8 cellular contexts compared by ENCODE assay signal in the genomic region with DNA sequence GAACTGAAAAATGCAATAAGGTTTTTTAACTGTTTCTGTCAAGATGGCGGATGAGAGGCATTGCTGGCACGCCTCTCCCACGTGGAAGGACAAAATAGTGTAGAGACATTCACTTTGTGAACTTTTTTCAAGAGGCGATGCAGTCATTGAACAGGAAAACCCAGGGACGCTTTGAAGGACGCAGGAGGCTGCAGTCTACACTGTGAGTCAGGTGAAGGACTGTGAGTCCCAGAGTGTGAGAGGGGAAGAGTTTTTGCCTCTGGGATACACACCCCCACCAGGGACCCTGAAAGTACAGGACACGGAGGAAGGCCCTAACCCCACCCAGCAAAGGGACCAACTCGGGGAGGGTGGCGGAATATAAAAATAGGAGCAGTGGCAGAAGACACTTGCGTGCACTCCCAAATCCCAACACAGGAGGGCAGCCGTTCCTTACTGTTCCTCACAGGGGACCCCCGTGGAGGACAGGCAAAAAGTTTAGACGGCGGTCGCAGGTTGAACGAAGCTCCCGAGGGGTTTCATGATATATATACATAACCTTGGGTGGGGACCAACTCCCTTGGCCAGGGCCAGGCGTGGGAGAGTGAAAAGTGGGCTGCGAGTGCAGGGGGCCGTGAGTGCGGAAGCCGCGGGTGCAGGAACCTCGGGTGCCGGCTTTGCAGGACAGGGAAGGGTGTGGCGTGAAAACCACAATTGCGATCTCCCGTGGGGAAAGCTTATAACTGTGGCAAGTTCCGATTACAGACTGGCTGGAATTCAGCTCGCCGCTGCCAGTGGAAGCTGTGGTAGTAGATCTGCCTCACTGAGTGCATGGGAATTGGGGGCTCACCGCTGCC.
A peak's percentile ranks its signal among the peaks of the same experiment; 100 is the strongest.
DNase-seq lines count a peak whose midpoint lies in the region; ATAC-seq and TF ChIP-seq lines count a peak whose summit lies in the region.

No MANE protein-coding gene starts in this region.

- H3K36me3 ChIP-seq in CD4-positive, alpha-beta memory T cell (ENCODE audit: insufficient read depth, low read length): no peaks in the 10 kb centered on the region
- H3K36me3 ChIP-seq in SU-DHL-6 (ENCODE audit: low read length) (no peaks in the 10 kb centered on the region), cardiac muscle cell (no peaks in the 10 kb centered on the region), prostate gland (no peaks in the 10 kb centered on the region), transverse colon (no peaks in the 10 kb centered on the region)

- in situ Hi-C loops in KBM-7 (cut with MboI; ENCODE audit: low pct_unique_long_range_greater_than_20kb, low sequenced_read_pairs) (loop anchor here (10.0 kb wide), 1 partner anchor 91 kb away; no protein-coding TSS in a partner anchor), transverse colon (cut with MboI; ENCODE audit: low pct_ligation_motif_present in 1 of 4, low pct_unique_long_range_greater_than_20kb in 1 of 4, low sequenced_read_pairs in 3 of 4) (loop anchor here (5.0 to 25.0 kb wide), 5 partner anchors 88 to 248 kb away; a partner anchor contains a TSS)

- TF ChIP-seq EP300 in transverse colon (IDR thresholded peaks at IDR 0.05; ENCODE audit: low read depth): no peak

- H3K4me1 Mint-ChIP-seq in CD4-positive, alpha-beta memory T cell: peaks cover 8 to 24% (median 17%) of the 10 kb centered on the region in 4 donors
- peaks cover 18% of the 10 kb centered on the region for H3K4me1 Mint-ChIP-seq in activated naive CD8-positive, alpha-beta T cell (ENCODE audit: low read depth)

- POLR2A ChIA-PET in CD4-positive, alpha-beta memory T cell (lab: Charles Lee; ENCODE audit: partially characterized antibody): interaction anchor here (1.4 to 2.9 kb wide), 2 partner anchors 98 to 108 kb away, joined by 4 to 8 read pairs; a partner anchor contains a TSS

- H3K79me2 ChIP-seq in SU-DHL-6 (ENCODE audit: insufficient read depth, low read length): no peaks in the 10 kb centered on the region

- H3K27ac Mint-ChIP-seq in CD4-positive, alpha-beta memory T cell: peak overlapping the region in 3 of 7 donors; percentile 14 to 82 (median 79)
- no peak overlapping the region for H3K27ac Mint-ChIP-seq in activated naive CD8-positive, alpha-beta T cell

- peak overlapping the region; percentile 66 to 89 (median 85) for H3K4me3 Mint-ChIP-seq in CD4-positive, alpha-beta memory T cell
- H3K4me3 Mint-ChIP-seq in activated naive CD8-positive, alpha-beta T cell: peak overlapping the region; percentile 85

- H3K4me3 ChIP-seq in CD4-positive, alpha-beta memory T cell (ENCODE audit: low read length in 2 of 2): peak overlapping the region in 1 of 2 donors; percentile 27
- H3K4me3 ChIP-seq in SU-DHL-6 (ENCODE audit: insufficient read depth, low read length, poor library complexity, severe bottlenecking) (no peak overlapping the region), cardiac muscle cell (no peak overlapping the region), prostate gland (no peak overlapping the region), transverse colon (peak overlapping the region in 1 of 4 donors; percentile 26)

- H3K9me3 ChIP-seq in CD4-positive, alpha-beta memory T cell (ENCODE audit: control insufficient read depth in 1 of 2, low read length in 2 of 2): no peaks in the 10 kb centered on the region
- H3K9me3 ChIP-seq in SU-DHL-6 (ENCODE audit: insufficient read depth, low read length) (no peaks in the 10 kb centered on the region), cardiac muscle cell (ENCODE audit: low read depth) (no peaks in the 10 kb centered on the region), prostate gland (no peaks in the 10 kb centered on the region), transverse colon (no peaks in the 10 kb centered on the region)

- DNase-seq in CD4-positive, alpha-beta memory T cell: peak; percentile 58 to 68 (median 65)
- DNase-seq in KBM-7 (peak; percentile 81), cardiac muscle cell (ENCODE audit: low read depth in 1 of 2, low spot score in 1 of 2) (peak; percentile 72 to 82), prostate gland (ENCODE audit: low spot score) (peak; percentile 46), transverse colon (peak; percentile 75)

- TF ChIP-seq POLR2A in prostate gland (IDR thresholded peaks at IDR 0.05): no peak
- TF ChIP-seq POLR2A in transverse colon (IDR thresholded peaks at IDR 0.05): no peak

- intact Hi-C loops in CD4-positive, alpha-beta memory T cell (cut with micrococcal nuclease): loop anchor here (1.0 kb wide), 1 partner anchor 90 kb away; no protein-coding TSS in a partner anchor
- intact Hi-C loops in prostate gland (cut with DNase I): loop anchor here (5.0 kb wide), 2 partner anchors 93 to 108 kb away; a partner anchor contains a TSS
- intact Hi-C loops in transverse colon (cut with DNase I; ENCODE audit: low total_unique reads): loop anchor here (1.0 kb wide), 1 partner anchor 93 kb away; no protein-coding TSS in a partner anchor

- no peak overlapping the region for H2AFZ ChIP-seq in SU-DHL-6 (ENCODE audit: low read depth, low read length, severe bottlenecking)

- H3K27me3 ChIP-seq in CD4-positive, alpha-beta memory T cell (ENCODE audit: insufficient read depth, low read length): no peaks in the 10 kb centered on the region
- H3K27me3 ChIP-seq in SU-DHL-6 (ENCODE audit: low read length) (no peaks in the 10 kb centered on the region), cardiac muscle cell (no peaks in the 10 kb centered on the region), prostate gland (replicated peaks; ENCODE audit: insufficient read depth) (no peaks in the 10 kb centered on the region), transverse colon (peaks cover 31% of the 10 kb centered on the region)

- H3F3A ChIP-seq in SU-DHL-6 (ENCODE audit: insufficient read depth): no peaks in the 10 kb centered on the region

- peaks cover 13 to 22% of the 10 kb centered on the region in 2 donors for H3K27me3 Mint-ChIP-seq in CD4-positive, alpha-beta memory T cell
- peaks cover 4% of the 10 kb centered on the region for H3K27me3 Mint-ChIP-seq in activated naive CD8-positive, alpha-beta T cell

- CTCF ChIA-PET in CD4-positive, alpha-beta memory T cell (lab: Charles Lee; ENCODE audit: partially characterized antibody): interaction anchor here (0.7 to 4.9 kb wide), 14 partner anchors 10 to 244 kb away, joined by 3 to 118 read pairs (median 4); a partner anchor contains a TSS

- 27% methylated on average over 32 of the region's 32 CpGs for WGBS in prostate gland
- WGBS in transverse colon (ENCODE audit: low coverage in 1 of 2), 2 donors: 20 to 40% methylated on average over 6 to 32 of the region's 32 CpGs

- H3K9me2 ChIP-seq in SU-DHL-6 (replicated peaks; ENCODE audit: insufficient read depth, low read length): no peaks in the 10 kb centered on the region

- H4K20me1 ChIP-seq in SU-DHL-6 (ENCODE audit: low read depth, low read length): no peaks in the 10 kb centered on the region

- no peaks in the 10 kb centered on the region for H3K36me3 Mint-ChIP-seq in CD4-positive, alpha-beta memory T cell
- peaks cover 2% of the 10 kb centered on the region for H3K36me3 Mint-ChIP-seq in activated naive CD8-positive, alpha-beta T cell

- no peak overlapping the region for H3K9ac ChIP-seq in SU-DHL-6 (ENCODE audit: low read length)

- TF ChIP-seq CTCF in SU-DHL-6 (IDR thresholded peaks at IDR 0.05; ENCODE audit: insufficient read depth, low read length, poor library complexity, severe bottlenecking): peak; percentile 58
- peak; percentile 76 for TF ChIP-seq CTCF in cardiac muscle cell (IDR thresholded peaks at IDR 0.05; ENCODE audit: low read depth, low read length)
- TF ChIP-seq CTCF in prostate gland (IDR thresholded peaks at IDR 0.05): peak; percentile 31 to 75 (median 64)
- TF ChIP-seq CTCF in transverse colon (IDR thresholded peaks at IDR 0.05): peak; percentile 71 to 80 (median 77)

- H3K27ac ChIP-seq in CD4-positive, alpha-beta memory T cell (ENCODE audit: low read depth, low read length): no peak overlapping the region
- no peak overlapping the region for H3K27ac ChIP-seq in SU-DHL-6 (ENCODE audit: low read depth, low read length)
- H3K27ac ChIP-seq in cardiac muscle cell: no peak overlapping the region
- H3K27ac ChIP-seq in prostate gland: no peak overlapping the region
- no peak overlapping the region for H3K27ac ChIP-seq in transverse colon

- H3K9me3 Mint-ChIP-seq in CD4-positive, alpha-beta memory T cell: peaks cover 0 to 2% (median 0%) of the 10 kb centered on the region in 8 donors
- H3K9me3 Mint-ChIP-seq in activated naive CD8-positive, alpha-beta T cell (ENCODE audit: low read depth): no peaks in the 10 kb centered on the region

- H3K4me1 ChIP-seq in CD4-positive, alpha-beta memory T cell (ENCODE audit: insufficient read depth, low read length): peaks cover 7% of the 10 kb centered on the region
- H3K4me1 ChIP-seq in cardiac muscle cell (ENCODE audit: low read depth): peaks cover 10% of the 10 kb centered on the region
- H3K4me1 ChIP-seq in prostate gland (replicated peaks): no peaks in the 10 kb centered on the region
- H3K4me1 ChIP-seq in transverse colon: peaks cover 0 to 8% (median 4%) of the 10 kb centered on the region in 4 donors

- no peak for ATAC-seq in GM19463 (IDR thresholded peaks at IDR 0.05; ENCODE audit: unreplicated experiment)

- H3K4me2 ChIP-seq in SU-DHL-6 (ENCODE audit: low read depth, low read length, poor library complexity, severe bottlenecking): no peak overlapping the region
